ENCODE assay signal across 17 cellular contexts in genomic region chr17:69717214-69717613, GRCh38.
DNase-seq lines count a peak whose midpoint lies in the region; ATAC-seq and TF ChIP-seq lines count a peak whose summit lies in the region.
"Had no signal": no experiment of that assay in that cellular context is flagged by ENCODE, and none has a peak within 500 bp of the region (broad histone marks: within the 10 kb centered on the region; RNA-seq: fewer than 3 reads in every experiment).

No MANE protein-coding gene starts in this region.

- H3F3A ChIP-seq in GM23338 (replicated peaks; ENCODE audit: low read depth) (no peaks in the 10 kb centered on the region), neural progenitor cell (ENCODE audit: low read depth) (no peaks in the 10 kb centered on the region)

- H3K27ac Mint-ChIP-seq in GM23338 (no peak overlapping the region), neural progenitor cell (peak overlapping the region; percentile 30)
- H3K27ac Mint-ChIP-seq in stimulated activated naive B cell treated with anti-CD40 and anti-IgM and Interleukin-4, amounts not matched to agents 10 μg/mL and 1 μg/mL and 100 μg/mL, for 72 hours = no peak overlapping the region
- H3K27ac Mint-ChIP-seq: H9 had no signal

- H3K27ac ChIP-seq in GM23338 (ENCODE audit: low read depth) = no peak overlapping the region
- no peak overlapping the region for H3K27ac ChIP-seq in neural progenitor cell
- peak overlapping the region; percentile 31 for H3K27ac ChIP-seq in suprapubic skin
- H3K27ac ChIP-seq: BLaER1 treated with 17β-estradiol and CSF1 and Interleukin-3, amounts not matched to agents 10 nM and 100 nM had no signal

- no peak overlapping the region for H3K9ac ChIP-seq in neural progenitor cell
- H3K9ac ChIP-seq: BLaER1 treated with 17β-estradiol and CSF1 and Interleukin-3, amounts not matched to agents 10 nM and 100 nM had no signal

- no peaks in the 10 kb centered on the region for H3K79me2 ChIP-seq in GM23338 (replicated peaks; ENCODE audit: insufficient read depth)
- H3K79me2 ChIP-seq in neural progenitor cell (ENCODE audit: low read depth) = no peaks in the 10 kb centered on the region

- H2AFZ ChIP-seq in GM23338 (peak overlapping the region; percentile 61; the same call in 1 of the 2 replicates), neural progenitor cell (replicated peaks) (no peak overlapping the region)

- no peaks in the 10 kb centered on the region for H3K27me3 ChIP-seq in GM23338 (ENCODE audit: insufficient read depth)
- no peaks in the 10 kb centered on the region for H3K27me3 ChIP-seq in neural progenitor cell
- H3K27me3 ChIP-seq in suprapubic skin = no peaks in the 10 kb centered on the region
- H3K27me3 ChIP-seq: BLaER1 treated with 17β-estradiol and CSF1 and Interleukin-3, amounts not matched to agents 10 nM and 100 nM had no signal

- no peaks in the 10 kb centered on the region for H4K20me1 ChIP-seq in GM23338 (replicated peaks; ENCODE audit: insufficient read depth)
- H4K20me1 ChIP-seq in neural progenitor cell (ENCODE audit: low read depth) = no peaks in the 10 kb centered on the region
- H4K20me1 ChIP-seq: BLaER1 treated with 17β-estradiol and CSF1 and Interleukin-3, amounts not matched to agents 10 nM and 100 nM had no signal

- TF ChIP-seq POLR2A in suprapubic skin (IDR thresholded peaks at IDR 0.05) = no peak

- no peak overlapping the region for H3K4me3 ChIP-seq in GM23338
- H3K4me3 ChIP-seq in neural progenitor cell = no peak overlapping the region
- no peak overlapping the region for H3K4me3 ChIP-seq in suprapubic skin
- H3K4me3 ChIP-seq: BLaER1 treated with 17β-estradiol and CSF1 and Interleukin-3, amounts not matched to agents 10 nM and 100 nM had no signal

- H3K9me2 ChIP-seq in GM23338 (ENCODE audit: insufficient read depth) = no peaks in the 10 kb centered on the region

- TF ChIP-seq CTCF in GM23338 (conservative IDR thresholded peaks at IDR 0.05; ENCODE audit: low read depth in 2 of 2) (no peak), neural progenitor cell (IDR thresholded peaks at IDR 0.05) (no peak), suprapubic skin (IDR thresholded peaks at IDR 0.05) (no peak)

- H3K36me3 Mint-ChIP-seq in GM23338 (ENCODE audit: low read depth) (no peaks in the 10 kb centered on the region), neural progenitor cell (no peaks in the 10 kb centered on the region)
- peaks cover 5 to 6% of the 10 kb centered on the region in 2 donors for H3K36me3 Mint-ChIP-seq in stimulated activated naive B cell treated with anti-CD40 and anti-IgM and Interleukin-4, amounts not matched to agents 10 μg/mL and 1 μg/mL and 100 μg/mL, for 72 hours

- H3K9me3 ChIP-seq in neural progenitor cell (ENCODE audit: low read depth) = no peaks in the 10 kb centered on the region
- no peaks in the 10 kb centered on the region for H3K9me3 ChIP-seq in suprapubic skin

- H3K4me1 ChIP-seq in GM23338 (ENCODE audit: insufficient read depth) (no peaks in the 10 kb centered on the region), neural progenitor cell (peaks cover 2% of the 10 kb centered on the region), suprapubic skin (no peaks in the 10 kb centered on the region)

- H3K27me3 Mint-ChIP-seq in GM23338 (ENCODE audit: insufficient read depth, low read depth, poor library complexity) = peaks cover 1% of the 10 kb centered on the region
- peaks cover 2% of the 10 kb centered on the region for H3K27me3 Mint-ChIP-seq in neural progenitor cell (ENCODE audit: insufficient read depth, low read depth)
- H3K27me3 Mint-ChIP-seq in stimulated activated naive B cell treated with anti-CD40 and anti-IgM and Interleukin-4, amounts not matched to agents 10 μg/mL and 1 μg/mL and 100 μg/mL, for 72 hours = no peaks in the 10 kb centered on the region

- H3K4me2 ChIP-seq in GM23338 (no peak overlapping the region), neural progenitor cell (no peak overlapping the region)
- H3K4me2 ChIP-seq: BLaER1 treated with 17β-estradiol and CSF1 and Interleukin-3, amounts not matched to agents 10 nM and 100 nM had no signal

- DNase-seq in GM23338 (ENCODE audit: low spot score) (no peak), cerebellar cortex (ENCODE audit: low spot score) (peak; percentile 57), neural progenitor cell (ENCODE audit: low spot score) (no peak), suprapubic skin (ENCODE audit: low spot score in 2 of 2) (no peak), NCI-H524 treated with DMSO at 0.1 percent for 48 hours (lab: John Stamatoyannopoulos, UW) (no peak)
- no peak for DNase-seq in stimulated activated naive B cell treated with anti-CD40 and anti-IgM and Interleukin-4, amounts not matched to agents 10 μg/mL and 1 μg/mL and 100 μg/mL, for 72 hours
- DNase-seq: DMS 273 treated with DMSO at 0.1 percent for 48 hours, H9, MV-4-11, NCI-H1417 treated with DMSO at 0.1 percent for 48 hours, NCI-H2029, NCI-H2171 treated with DMSO at 0.1 percent for 48 hours, Right ventricle myocardium superior had no signal

- 56% methylated on average over 2 of the region's 2 CpGs for WGBS in suprapubic skin

- no peaks in the 10 kb centered on the region for H3K36me3 ChIP-seq in GM23338 (ENCODE audit: insufficient read depth)
- H3K36me3 ChIP-seq in neural progenitor cell = no peaks in the 10 kb centered on the region
- no peaks in the 10 kb centered on the region for H3K36me3 ChIP-seq in suprapubic skin
- H3K36me3 ChIP-seq: BLaER1 treated with 17β-estradiol and CSF1 and Interleukin-3, amounts not matched to agents 10 nM and 100 nM had no signal

- ATAC-seq in GM23338 = no peak
- no peak for ATAC-seq in stimulated activated naive B cell treated with anti-CD40 and anti-IgM and Interleukin-4, amounts not matched to agents 10 μg/mL and 1 μg/mL and 100 μg/mL, for 72 hours (replicated peaks)
- no peak for ATAC-seq in HG03045 (IDR thresholded peaks at IDR 0.05; ENCODE audit: unreplicated experiment)
- ATAC-seq in HG02610 (IDR thresholded peaks at IDR 0.05; ENCODE audit: unreplicated experiment) = no peak
- ATAC-seq: Panc1 had no signal

- H3K4me3 Mint-ChIP-seq in GM23338 (no peak overlapping the region), neural progenitor cell (no peak overlapping the region)
- H3K4me3 Mint-ChIP-seq in stimulated activated naive B cell treated with anti-CD40 and anti-IgM and Interleukin-4, amounts not matched to agents 10 μg/mL and 1 μg/mL and 100 μg/mL, for 72 hours = no peak overlapping the region
- H3K4me3 Mint-ChIP-seq: H9 had no signal

- TF ChIP-seq EP300 in suprapubic skin (IDR thresholded peaks at IDR 0.05) = no peak

- H3K9me3 Mint-ChIP-seq in GM23338 = no peaks in the 10 kb centered on the region
- H3K9me3 Mint-ChIP-seq in neural progenitor cell = no peaks in the 10 kb centered on the region
- peaks cover 7 to 8% of the 10 kb centered on the region in 2 donors for H3K9me3 Mint-ChIP-seq in stimulated activated naive B cell treated with anti-CD40 and anti-IgM and Interleukin-4, amounts not matched to agents 10 μg/mL and 1 μg/mL and 100 μg/mL, for 72 hours
- H3K9me3 Mint-ChIP-seq: H9 had no signal

- H3K4me1 Mint-ChIP-seq in GM23338 (no peaks in the 10 kb centered on the region), neural progenitor cell (peaks cover 32% of the 10 kb centered on the region)
- H3K4me1 Mint-ChIP-seq in stimulated activated naive B cell treated with anti-CD40 and anti-IgM and Interleukin-4, amounts not matched to agents 10 μg/mL and 1 μg/mL and 100 μg/mL, for 72 hours = peaks cover 3 to 13% of the 10 kb centered on the region in 2 donors
- H3K4me1 Mint-ChIP-seq: H9 had no signal

TF ChIP-seq in GM23338, 12 proteins besides CTCF, POLR2A, EP300 and RAD21:
- TF ChIP-seq CREB1 (CRISPR knock-in tag; IDR thresholded peaks at IDR 0.05; ENCODE audit: low read depth) = no peak
- TF ChIP-seq NANOG (IDR thresholded peaks at IDR 0.05; ENCODE audit: borderline replicate concordance) = no peak
